In genomic region chr7:90402785-90403173, GRCh38 we compare ENCODE assay signal across 7 cellular contexts. TPM values are rescaled to one million over a fixed set of nuclear protein-coding genes. Genes with fewer than 3 reads are reported as not detected.
A peak's percentile ranks its signal among the peaks of the same experiment; 100 is the strongest.
DNase-seq lines count a peak whose midpoint lies in the region; ATAC-seq, FAIRE-seq and TF ChIP-seq lines count a peak whose summit lies in the region.

No MANE protein-coding gene starts in this region.

- H3K4me3 ChIP-seq in HEK293 (ENCODE audit: low read depth, low read length), result peak overlapping the region; percentile 72
- H3K4me3 ChIP-seq in iPS-11a (ENCODE audit: low read depth, low read length), result peak overlapping the region; percentile 91

- H3K4me1 Mint-ChIP-seq in activated B cell treated with CpG ODN at 0.5 μM for 24 hours, result peaks cover 15% of the 10 kb centered on the region
- no peaks in the 10 kb centered on the region for H3K4me1 Mint-ChIP-seq in stimulated activated memory B cell treated with anti-CD40 and anti-IgM and Interleukin-4, amounts not matched to agents 10 μg/mL and 1 μg/mL and 100 μg/mL, for 72 hours

- peaks cover 15% of the 10 kb centered on the region for H3K9me3 Mint-ChIP-seq in activated B cell treated with CpG ODN at 0.5 μM for 24 hours
- H3K9me3 Mint-ChIP-seq in stimulated activated memory B cell treated with anti-CD40 and anti-IgM and Interleukin-4, amounts not matched to agents 10 μg/mL and 1 μg/mL and 100 μg/mL, for 72 hours, result peaks cover 15% of the 10 kb centered on the region

- H3K4me1 ChIP-seq in HEK293 (ENCODE audit: control insufficient read depth, insufficient read depth, low read length), result no peaks in the 10 kb centered on the region; the same call in 1 of the 2 replicates

- intact Hi-C loops in activated B cell treated with CpG ODN at 0.5 μM for 24 hours (cut with micrococcal nuclease), result loop anchor here (1.0 to 10.0 kb wide), 5 partner anchors 56 to 1542 kb away; partner anchors contain the start of genes AKAP9, CFAP69, GTPBP10 and MTERF1

- H3K27me3 Mint-ChIP-seq in activated B cell treated with CpG ODN at 0.5 μM for 24 hours, result no peaks in the 10 kb centered on the region
- H3K27me3 Mint-ChIP-seq in stimulated activated memory B cell treated with anti-CD40 and anti-IgM and Interleukin-4, amounts not matched to agents 10 μg/mL and 1 μg/mL and 100 μg/mL, for 72 hours, result no peaks in the 10 kb centered on the region

- ATAC-seq in activated B cell treated with CpG ODN at 0.5 μM for 24 hours (ENCODE audit: low read depth) (no peak), GM18520 (IDR thresholded peaks at IDR 0.05; ENCODE audit: unreplicated experiment) (no peak)
- ATAC-seq in stimulated activated memory B cell treated with anti-CD40 and anti-IgM and Interleukin-4, amounts not matched to agents 10 μg/mL and 1 μg/mL and 100 μg/mL, for 72 hours, result no peak

- CTCF ChIA-PET in HEK293 (lab: Yijun Ruan, JAX) (interaction anchor here (0.6 to 0.7 kb wide), 2 partner anchors 109 to 1286 kb away, joined by 3 to 4 read pairs; no protein-coding TSS in a partner anchor), activated B cell treated with CpG ODN at 0.5 μM for 24 hours (lab: Charles Lee) (interaction anchor here (1.3 kb wide), 1 partner anchor 90 kb away, joined by 3 read pairs; no protein-coding TSS in a partner anchor)

- DNase-seq in activated B cell treated with CpG ODN at 0.5 μM for 24 hours, result no peak
- no peak for DNase-seq in D721Med (ENCODE audit: insufficient read length, low spot score)
- no peak for DNase-seq in NCI-H2029 treated with DMSO at 0.1 percent for 48 hours (lab: John Stamatoyannopoulos, UW)

- FAIRE-seq in D721Med (lab: Jason Lieb, UNC), result no peak

- peaks cover 13 to 22% of the 10 kb centered on the region in 2 experiments; a peak in 2 of 3 replicates for H3K36me3 ChIP-seq in HEK293 (ENCODE audit: control insufficient read depth in 2 of 2, insufficient read depth in 1 of 2, low read length in 2 of 2)

- POLR2A ChIA-PET in HEK293 (lab: Yijun Ruan, JAX) (interaction anchor here (0.7 kb wide), 1 partner anchor 1134 kb away, joined by 3 read pairs; no protein-coding TSS in a partner anchor), activated B cell treated with CpG ODN at 0.5 μM for 24 hours (lab: Charles Lee) (interaction anchor here (2.0 kb wide), 1 partner anchor 57 kb away, joined by 21 read pairs; the partner anchor contains the start of gene GTPBP10)

- TF ChIP-seq CTCF in HEK293 (tag by site-specific recombination; IDR thresholded peaks at IDR 0.05) (no peak), activated B cell treated with CpG ODN at 0.5 μM for 24 hours (IDR thresholded peaks at IDR 0.05) (no peak), D721Med (IDR thresholded peaks at IDR 0.05; ENCODE audit: insufficient read depth, missing control alignments) (no peak)

- peak overlapping the region; percentile 97 for H3K4me3 Mint-ChIP-seq in activated B cell treated with CpG ODN at 0.5 μM for 24 hours
- H3K4me3 Mint-ChIP-seq in stimulated activated memory B cell treated with anti-CD40 and anti-IgM and Interleukin-4, amounts not matched to agents 10 μg/mL and 1 μg/mL and 100 μg/mL, for 72 hours, result peak overlapping the region; percentile 92

- peak overlapping the region; percentile 89 for H3K27ac Mint-ChIP-seq in activated B cell treated with CpG ODN at 0.5 μM for 24 hours
- H3K27ac Mint-ChIP-seq in stimulated activated memory B cell treated with anti-CD40 and anti-IgM and Interleukin-4, amounts not matched to agents 10 μg/mL and 1 μg/mL and 100 μg/mL, for 72 hours, result peak overlapping the region; percentile 90

- H3K36me3 Mint-ChIP-seq in activated B cell treated with CpG ODN at 0.5 μM for 24 hours (ENCODE audit: low read depth), result peaks cover 6% of the 10 kb centered on the region
- H3K36me3 Mint-ChIP-seq in stimulated activated memory B cell treated with anti-CD40 and anti-IgM and Interleukin-4, amounts not matched to agents 10 μg/mL and 1 μg/mL and 100 μg/mL, for 72 hours, result peaks cover 17% of the 10 kb centered on the region

- no peaks in the 10 kb centered on the region for H3K9me3 ChIP-seq in HEK293 (ENCODE audit: control insufficient read depth, insufficient read depth, low read depth, low read length)

- no peak overlapping the region for H3K27ac ChIP-seq in HEK293 (ENCODE audit: extremely low read depth, low read depth, low read length)

TF ChIP-seq in HEK293, 187 proteins besides CTCF, POLR2A, EP300 and RAD21:
- TF ChIP-seq ZBTB7A (tag by site-specific recombination; IDR thresholded peaks at IDR 0.05; ENCODE audit: low read depth) (no peak), ZNF501 (tag by site-specific recombination; IDR thresholded peaks at IDR 0.05) (no peak), ZNF10 (tag by site-specific recombination; IDR thresholded peaks at IDR 0.05) (no peak)

RNA-seq across cellular contexts. Expression of gene CLDN12, which starts 0.5 kb away (rescaled TPM):
- 6.2 and 9.0 TPM in 2 replicates for total RNA-seq in activated B cell treated with CpG ODN at 0.5 μM for 24 hours

RNA-seq across cellular contexts. Expression of gene GTPBP10, which starts 56.3 kb away (rescaled TPM):
- 28.8 and 29.5 TPM in 2 replicates for total RNA-seq in activated B cell treated with CpG ODN at 0.5 μM for 24 hours
